ENCODE assay signal across 1 cellular context in the genomic region with DNA sequence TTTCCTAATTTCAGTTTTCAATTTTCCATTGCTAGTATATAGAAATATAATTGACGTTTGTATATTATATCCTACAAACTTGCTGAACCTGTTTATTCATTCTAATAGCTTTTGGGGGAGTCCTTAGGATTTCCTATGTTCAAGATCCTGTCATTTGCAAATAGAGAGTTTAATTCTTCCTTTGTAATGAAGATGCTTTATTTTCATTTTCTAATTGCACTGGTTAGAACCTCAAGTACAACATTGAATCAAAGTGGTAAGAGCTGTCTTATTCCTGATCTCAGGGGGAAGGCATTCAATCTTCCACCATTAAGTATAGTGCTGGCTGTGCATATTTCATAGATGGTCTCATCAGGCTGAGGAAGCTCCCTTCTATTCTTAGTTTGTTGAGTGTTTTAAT.
TF ChIP-seq lines count a peak whose summit lies in the region.

No MANE protein-coding gene starts in this region.

TF ChIP-seq in GM23338, 12 proteins besides CTCF, POLR2A, EP300 and RAD21 (continued from another document):
- TF ChIP-seq, protein P1, sequence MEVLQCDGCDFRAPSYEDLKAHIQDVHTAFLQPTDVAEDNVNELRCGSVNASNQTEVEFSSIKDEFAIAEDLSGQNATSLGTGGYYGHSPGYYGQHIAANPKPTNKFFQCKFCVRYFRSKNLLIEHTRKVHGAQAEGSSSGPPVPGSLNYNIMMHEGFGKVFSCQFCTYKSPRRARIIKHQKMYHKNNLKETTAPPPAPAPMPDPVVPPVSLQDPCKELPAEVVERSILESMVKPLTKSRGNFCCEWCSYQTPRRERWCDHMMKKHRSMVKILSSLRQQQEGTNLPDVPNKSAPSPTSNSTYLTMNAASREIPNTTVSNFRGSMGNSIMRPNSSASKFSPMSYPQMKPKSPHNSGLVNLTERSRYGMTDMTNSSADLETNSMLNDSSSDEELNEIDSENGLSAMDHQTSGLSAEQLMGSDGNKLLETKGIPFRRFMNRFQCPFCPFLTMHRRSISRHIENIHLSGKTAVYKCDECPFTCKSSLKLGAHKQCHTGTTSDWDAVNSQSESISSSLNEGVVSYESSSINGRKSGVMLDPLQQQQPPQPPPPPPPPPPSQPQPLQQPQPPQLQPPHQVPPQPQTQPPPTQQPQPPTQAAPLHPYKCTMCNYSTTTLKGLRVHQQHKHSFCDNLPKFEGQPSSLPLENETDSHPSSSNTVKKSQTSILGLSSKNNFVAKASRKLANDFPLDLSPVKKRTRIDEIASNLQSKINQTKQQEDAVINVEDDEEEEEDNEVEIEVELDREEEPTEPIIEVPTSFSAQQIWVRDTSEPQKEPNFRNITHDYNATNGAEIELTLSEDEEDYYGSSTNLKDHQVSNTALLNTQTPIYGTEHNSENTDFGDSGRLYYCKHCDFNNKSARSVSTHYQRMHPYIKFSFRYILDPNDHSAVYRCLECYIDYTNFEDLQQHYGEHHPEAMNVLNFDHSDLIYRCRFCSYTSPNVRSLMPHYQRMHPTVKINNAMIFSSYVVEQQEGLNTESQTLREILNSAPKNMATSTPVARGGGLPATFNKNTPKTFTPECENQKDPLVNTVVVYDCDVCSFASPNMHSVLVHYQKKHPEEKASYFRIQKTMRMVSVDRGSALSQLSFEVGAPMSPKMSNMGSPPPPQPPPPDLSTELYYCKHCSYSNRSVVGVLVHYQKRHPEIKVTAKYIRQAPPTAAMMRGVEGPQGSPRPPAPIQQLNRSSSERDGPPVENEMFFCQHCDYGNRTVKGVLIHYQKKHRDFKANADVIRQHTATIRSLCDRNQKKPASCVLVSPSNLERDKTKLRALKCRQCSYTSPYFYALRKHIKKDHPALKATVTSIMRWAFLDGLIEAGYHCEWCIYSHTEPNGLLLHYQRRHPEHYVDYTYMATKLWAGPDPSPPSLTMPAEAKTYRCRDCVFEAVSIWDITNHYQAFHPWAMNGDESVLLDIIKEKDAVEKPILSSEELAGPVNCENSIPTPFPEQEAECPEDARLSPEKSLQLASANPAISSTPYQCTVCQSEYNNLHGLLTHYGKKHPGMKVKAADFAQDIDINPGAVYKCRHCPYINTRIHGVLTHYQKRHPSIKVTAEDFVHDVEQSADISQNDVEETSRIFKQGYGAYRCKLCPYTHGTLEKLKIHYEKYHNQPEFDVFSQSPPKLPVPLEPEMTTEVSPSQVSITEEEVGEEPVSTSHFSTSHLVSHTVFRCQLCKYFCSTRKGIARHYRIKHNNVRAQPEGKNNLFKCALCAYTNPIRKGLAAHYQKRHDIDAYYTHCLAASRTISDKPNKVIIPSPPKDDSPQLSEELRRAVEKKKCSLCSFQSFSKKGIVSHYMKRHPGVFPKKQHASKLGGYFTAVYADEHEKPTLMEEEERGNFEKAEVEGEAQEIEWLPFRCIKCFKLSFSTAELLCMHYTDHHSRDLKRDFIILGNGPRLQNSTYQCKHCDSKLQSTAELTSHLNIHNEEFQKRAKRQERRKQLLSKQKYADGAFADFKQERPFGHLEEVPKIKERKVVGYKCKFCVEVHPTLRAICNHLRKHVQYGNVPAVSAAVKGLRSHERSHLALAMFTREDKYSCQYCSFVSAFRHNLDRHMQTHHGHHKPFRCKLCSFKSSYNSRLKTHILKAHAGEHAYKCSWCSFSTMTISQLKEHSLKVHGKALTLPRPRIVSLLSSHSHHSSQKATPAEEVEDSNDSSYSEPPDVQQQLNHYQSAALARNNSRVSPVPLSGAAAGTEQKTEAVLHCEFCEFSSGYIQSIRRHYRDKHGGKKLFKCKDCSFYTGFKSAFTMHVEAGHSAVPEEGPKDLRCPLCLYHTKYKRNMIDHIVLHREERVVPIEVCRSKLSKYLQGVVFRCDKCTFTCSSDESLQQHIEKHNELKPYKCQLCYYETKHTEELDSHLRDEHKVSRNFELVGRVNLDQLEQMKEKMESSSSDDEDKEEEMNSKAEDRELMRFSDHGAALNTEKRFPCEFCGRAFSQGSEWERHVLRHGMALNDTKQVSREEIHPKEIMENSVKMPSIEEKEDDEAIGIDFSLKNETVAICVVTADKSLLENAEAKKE (CRISPR knock-in tag; IDR thresholded peaks at IDR 0.05) = no peak
- no peak for TF ChIP-seq ZNF114 (CRISPR knock-in tag; IDR thresholded peaks at IDR 0.05)
